Comparison of ENCODE assay signal across 11 cellular contexts in the genomic region with DNA sequence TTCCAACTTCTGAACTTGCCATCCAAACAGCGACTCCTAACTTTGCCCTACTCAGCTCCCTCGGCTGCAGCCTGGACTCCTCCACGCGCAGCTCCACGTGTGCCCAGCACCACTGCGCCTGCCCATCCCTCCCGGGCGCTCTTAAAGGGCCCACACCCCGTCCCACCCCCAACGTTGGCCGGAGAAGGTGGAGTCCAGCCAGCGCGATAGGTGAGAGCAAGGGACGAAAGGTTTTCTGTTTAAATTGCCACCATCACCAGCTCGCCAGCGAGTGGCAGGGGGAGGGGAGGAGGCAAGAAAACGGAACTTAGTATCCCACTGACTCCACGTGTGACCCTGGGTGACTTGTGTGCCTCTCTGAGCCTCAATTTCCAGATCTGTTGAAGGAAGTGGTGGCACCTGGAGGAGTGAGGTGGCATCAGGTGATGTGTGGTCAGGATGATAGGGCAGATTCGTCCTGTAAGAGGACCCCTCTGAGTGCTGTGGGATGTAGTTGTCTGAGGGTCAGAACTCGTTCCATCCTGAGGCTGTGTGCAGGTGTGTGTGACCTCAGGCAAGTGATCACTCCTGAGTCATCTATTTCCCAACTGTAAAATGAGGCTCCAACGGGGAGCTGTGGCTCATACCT. TPM values are rescaled to one million over a fixed set of nuclear protein-coding genes. Genes with fewer than 3 reads are reported as not detected.
A peak's percentile ranks its signal among the peaks of the same experiment; 100 is the strongest.
DNase-seq lines count a peak whose midpoint lies in the region; ATAC-seq and TF ChIP-seq lines count a peak whose summit lies in the region.
"Had no signal": no experiment of that assay in that cellular context is flagged by ENCODE, and none has a peak within 500 bp of the region (broad histone marks: within the 10 kb centered on the region; RNA-seq: fewer than 3 reads in every experiment).

No MANE protein-coding gene starts in this region.

- no peak for TF ChIP-seq POLR2A in Peyer's patch (IDR thresholded peaks at IDR 0.05)

- TF ChIP-seq CTCF in HFF-Myc (IDR thresholded peaks at IDR 0.05; ENCODE audit: low read depth, low read length, missing control alignments) (no peak), Peyer's patch (IDR thresholded peaks at IDR 0.05) (no peak)

- peaks cover 0 to 8% (median 0%) of the 10 kb centered on the region in 4 donors for H3K4me1 ChIP-seq in Peyer's patch

- DNase-seq in HFF-Myc (ENCODE audit: extremely low read depth, low read depth) (no peak), Peyer's patch (peak in 2 of 3 donors; percentile 61), renal cortical epithelial cell (ENCODE audit: low read depth) (peak; percentile 33), ACHN (no peak), GF-D8 (lab: John Stamatoyannopoulos, UW) (no peak)
- DNase-seq in stimulated activated CD4-positive, alpha-beta T cell treated with anti-CD3 and anti-CD28 coated beads, Interleukin-12 subunit alpha, Interleukin-12 subunit beta, amount 100 ng/mL, for 4 hours: no peak
- DNase-seq: activated CD8-positive, alpha-beta memory T cell treated with anti-CD3 and anti-CD28 coated beads, Interleukin-2, amount 10 ng/mL, durations not matched to agents 7 days and 5 days; NCI-H1092; SIG-M5 had no signal

- in situ Hi-C loops in ACHN (cut with HindIII; ENCODE audit: low pct_ligation_motif_present, low pct_unique_long_range_greater_than_20kb, low sequenced_read_pairs): no loop called here

- H3K36me3 ChIP-seq in Peyer's patch: no peaks in the 10 kb centered on the region

- no peak overlapping the region for H3K27ac ChIP-seq in Peyer's patch

- ATAC-seq in esophagus mucosa (peak; percentile 55), GM19035 (IDR thresholded peaks at IDR 0.05; ENCODE audit: unreplicated experiment) (no peak)
- ATAC-seq: activated CD8-positive, alpha-beta memory T cell treated with anti-CD3 and anti-CD28 coated beads, Interleukin-2, amount 10 ng/mL, durations not matched to agents 7 days and 5 days had no signal

- peak overlapping the region; percentile 38 for H3K4me3 ChIP-seq in HFF-Myc (replicated peaks; ENCODE audit: low read depth, low read length)
- H3K4me3 ChIP-seq in Peyer's patch: peak overlapping the region in 2 of 4 donors; percentile 10 to 37

- no peaks in the 10 kb centered on the region for H3K9me3 ChIP-seq in Peyer's patch

- no peaks in the 10 kb centered on the region for H3K27me3 ChIP-seq in Peyer's patch

RNA-seq across cellular contexts. Expression of a gene that starts 59.7 kb away (rescaled TPM):
- total RNA-seq in Peyer's patch: under 1 TPM in 2 of 4 donors, not detected in 2; 0.27 to 0.57 TPM
- 7.3 TPM for total RNA-seq in esophagus mucosa
- total RNA-seq in renal cortical epithelial cell: 0.69 and 5.3 TPM in 2 replicates
- total RNA-seq: activated CD8-positive, alpha-beta memory T cell treated with anti-CD3 and anti-CD28 coated beads, Interleukin-2, amount 10 ng/mL, durations not matched to agents 7 days and 5 days had no signal

RNA-seq across cellular contexts. Expression of a gene that starts 59.9 kb away (rescaled TPM):
- total RNA-seq in Peyer's patch (10 to 100 TPM in 1 of 4 donors, 1 to 10 TPM in 3; 3.9 to 26.1 (median 7.0) TPM), esophagus mucosa (5.4 TPM), renal cortical epithelial cell (0.35 and 3.1 TPM in 2 replicates)

Comparison
In these comparisons a context has a peak if more than half of its experiments do, and no peak if none do; other contexts are left out.
1. DNase-seq: peak in Peyer's patch (2 of 3) and renal cortical epithelial cell (single experiment); none in HFF-Myc (single experiment), ACHN (single experiment), GF-D8 (single experiment) and stimulated activated CD4-positive, alpha-beta T cell treated with anti-CD3 and anti-CD28 coated beads, Interleukin-12 subunit alpha, Interleukin-12 subunit beta, amount 100 ng/mL, for 4 hours (single experiment).